ENCODE assay signal across 8 cellular contexts in the genomic region with DNA sequence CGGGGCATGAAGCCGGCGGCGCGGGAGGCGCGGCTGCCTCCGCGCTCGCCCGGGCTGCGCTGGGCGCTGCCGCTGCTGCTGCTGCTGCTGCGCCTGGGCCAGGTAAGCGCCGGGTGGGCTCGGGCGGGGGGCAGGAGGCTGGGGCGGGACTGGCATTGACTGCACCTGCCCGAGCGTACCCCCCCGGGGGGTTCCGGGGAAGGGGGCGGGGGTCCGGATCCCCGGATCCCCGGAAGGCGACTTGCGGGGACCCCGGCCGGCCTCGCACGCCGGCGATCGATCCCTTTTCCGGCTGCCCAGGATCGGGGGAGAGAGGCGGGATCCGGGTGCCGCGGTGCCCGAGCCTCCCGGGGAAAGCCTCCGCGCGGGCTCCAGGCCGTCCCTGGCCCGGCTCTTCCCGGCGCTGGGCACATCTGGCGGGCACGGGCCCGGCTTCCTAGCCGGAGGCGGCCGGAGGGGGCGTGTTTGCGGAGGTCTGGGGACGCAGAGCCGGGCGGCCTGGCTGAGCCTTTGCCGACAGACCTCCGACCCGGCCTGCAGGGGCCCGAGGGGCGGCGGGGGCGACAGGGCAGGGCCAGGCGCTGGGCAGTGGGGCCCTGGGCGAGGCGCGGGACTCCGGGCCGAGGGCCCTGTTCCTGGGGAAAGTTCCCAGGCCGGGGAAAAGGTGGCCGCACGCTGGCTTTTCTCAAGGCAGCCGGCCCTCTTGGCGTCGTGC. TPM values are rescaled to one million over a fixed set of nuclear protein-coding genes. Genes with fewer than 3 reads are reported as not detected.
DNase-seq lines count a peak whose midpoint lies in the region; ATAC-seq and TF ChIP-seq lines count a peak whose summit lies in the region.

No MANE protein-coding gene starts in this region.

- H4K91ac ChIP-seq in IMR-90 (ENCODE audit: insufficient read depth, low read depth, low read length) (peak overlapping the region; percentile 70; the same call in 1 of the 2 replicates), neuronal stem cell (ENCODE audit: low read depth, low read length, poor library complexity) (no peak overlapping the region)

- CTCF ChIA-PET in IMR-90 (lab: Yijun Ruan, JAX) = no interaction called here
- CTCF ChIA-PET in activated CD8-positive, alpha-beta memory T cell treated with anti-CD3 and anti-CD28 coated beads, Interleukin-2, amount 10 ng/mL, durations not matched to agents 7 days and 5 days (lab: Charles Lee) = interaction anchor here (3.0 kb wide), 1 partner anchor 127 kb away, joined by 16 read pairs; no protein-coding TSS in a partner anchor

- peak overlapping the region; percentile 85 for H2AK9ac ChIP-seq in IMR-90 (replicated peaks; ENCODE audit: low read depth, low read length, poor library complexity)

- H3K18ac ChIP-seq in IMR-90 (ENCODE audit: low read depth, low read length) = peak overlapping the region; percentile 36; the same call in 1 of the 2 replicates
- peak overlapping the region; percentile 93 for H3K18ac ChIP-seq in neuronal stem cell (ENCODE audit: low read length)

- peak overlapping the region; percentile 35; the same call in 1 of the 2 replicates for H2AK5ac ChIP-seq in IMR-90 (ENCODE audit: low read depth, low read length)
- H2AK5ac ChIP-seq in neuronal stem cell (ENCODE audit: low read depth, low read length) = peak overlapping the region; percentile 43

- H2BK120ac ChIP-seq in IMR-90 (ENCODE audit: low read depth, low read length) = no peak overlapping the region
- H2BK120ac ChIP-seq in neuronal stem cell (ENCODE audit: low read depth, low read length) = peak overlapping the region; percentile 90

- H3K14ac ChIP-seq in IMR-90 (replicated peaks; ENCODE audit: low read depth, low read length) (peak overlapping the region; percentile 80; the same call in 1 of the 2 replicates), neuronal stem cell (ENCODE audit: low read length) (peak overlapping the region; percentile 79)

- H3K4ac ChIP-seq in IMR-90 (ENCODE audit: low read depth, low read length) = peak overlapping the region; percentile 73
- no peak overlapping the region for H3K4ac ChIP-seq in neuronal stem cell (ENCODE audit: low read length)

- peaks cover 3% of the 10 kb centered on the region; the same call in 1 of the 2 replicates for H3K9me1 ChIP-seq in IMR-90 (ENCODE audit: insufficient read depth, low read length)

- H4K5ac ChIP-seq in IMR-90 (ENCODE audit: low read depth, low read length) = peak overlapping the region; percentile 42; the same call in 1 of the 2 replicates

- no TSS peak for BruUV-seq in IMR-90 (replicated peaks; lab: Mats Ljungman, UMichigan)

- H3K4me1 ChIP-seq in IMR-90 (ENCODE audit: control insufficient read depth, insufficient read depth, low read length) = peaks cover 19% of the 10 kb centered on the region
- peaks cover 14 to 19% of the 10 kb centered on the region in 2 donors for H3K4me1 ChIP-seq in neuronal stem cell (ENCODE audit: control insufficient read depth in 2 of 2, insufficient read depth in 1 of 2, low read depth in 1 of 2, low read length in 2 of 2)

- TF ChIP-seq RAD21 in IMR-90 (IDR thresholded peaks at IDR 0.05; ENCODE audit: low read length) = peak; percentile 23; the same call in 1 of the 2 replicates

- no peak overlapping the region for H2BK20ac ChIP-seq in IMR-90 (ENCODE audit: low read depth, low read length)

- H3K9me3 Mint-ChIP-seq in activated CD8-positive, alpha-beta memory T cell treated with anti-CD3 and anti-CD28 coated beads, Interleukin-2, amount 10 ng/mL, durations not matched to agents 7 days and 5 days (ENCODE audit: low read depth) = no peaks in the 10 kb centered on the region

- H4K20me1 ChIP-seq in IMR-90 (ENCODE audit: insufficient read depth, low read length) = no peaks in the 10 kb centered on the region; the same call in 1 of the 2 replicates

- H3K56ac ChIP-seq in IMR-90 (ENCODE audit: extremely low read depth, insufficient read depth, low read length) = 0 out of 2 replicates have a peak overlapping the region, but pooled peaks have one; percentile 35

- H3K36me3 Mint-ChIP-seq in activated CD8-positive, alpha-beta memory T cell treated with anti-CD3 and anti-CD28 coated beads, Interleukin-2, amount 10 ng/mL, durations not matched to agents 7 days and 5 days = peaks cover 26% of the 10 kb centered on the region

- H3K4me1 Mint-ChIP-seq in activated CD8-positive, alpha-beta memory T cell treated with anti-CD3 and anti-CD28 coated beads, Interleukin-2, amount 10 ng/mL, durations not matched to agents 7 days and 5 days = peaks cover 34% of the 10 kb centered on the region

- H4K8ac ChIP-seq in IMR-90 (ENCODE audit: low read depth in 2 of 2, low read length in 2 of 2) (peak overlapping the region; percentile 58 to 59; a peak in 2 of 4 replicates), neuronal stem cell (ENCODE audit: low read depth, low read length) (no peak overlapping the region)

- ATAC-seq in GM21529 (IDR thresholded peaks at IDR 0.05; ENCODE audit: unreplicated experiment) = peak; percentile 54
- peak; percentile 62 for ATAC-seq in IMR-90 (ENCODE audit: low read depth)
- ATAC-seq in activated CD8-positive, alpha-beta memory T cell treated with anti-CD3 and anti-CD28 coated beads, Interleukin-2, amount 10 ng/mL, durations not matched to agents 7 days and 5 days = peak; percentile 70

- H2BK5ac ChIP-seq in IMR-90 (ENCODE audit: low read depth, low read length, poor library complexity, severe bottlenecking) (peak overlapping the region; percentile 71), neuronal stem cell (ENCODE audit: low read length) (peak overlapping the region; percentile 62)

- no peak overlapping the region for H2BK15ac ChIP-seq in IMR-90 (ENCODE audit: low read depth, low read length)
- peak overlapping the region; percentile 44 for H2BK15ac ChIP-seq in neuronal stem cell (ENCODE audit: low read length)

- H3K27ac ChIP-seq in IMR-90 (ENCODE audit: insufficient read depth, low read length) (peak overlapping the region; percentile 4), neuronal stem cell (replicated peaks; ENCODE audit: low read length) (peak overlapping the region; percentile 73)

- H3K27me3 ChIP-seq in IMR-90 (ENCODE audit: control insufficient read depth, insufficient read depth, low read length) (no peaks in the 10 kb centered on the region), neuronal stem cell (ENCODE audit: control insufficient read depth in 3 of 3, insufficient read depth in 3 of 3, low read depth in 1 of 3, low read length in 3 of 3) (no peaks in the 10 kb centered on the region)

- H3K4me2 ChIP-seq in IMR-90 (ENCODE audit: low read depth, low read length) = peak overlapping the region; percentile 96
- H3K4me2 ChIP-seq in neuronal stem cell (ENCODE audit: insufficient read depth, low read length, poor library complexity, severe bottlenecking) = peak overlapping the region; percentile 67

- H3K23ac ChIP-seq in IMR-90 (ENCODE audit: low read depth, low read length) (peak overlapping the region; percentile 88), neuronal stem cell (ENCODE audit: low read depth, low read length, poor library complexity) (peak overlapping the region; percentile 50)

- H2AFZ ChIP-seq in IMR-90 (replicated peaks; ENCODE audit: low read length, poor library complexity) (peak overlapping the region; percentile 89), neuronal stem cell (ENCODE audit: low read length) (peak overlapping the region; percentile 96)

- POLR2A ChIA-PET in IMR-90 (lab: Charles Lee; ENCODE audit: unreplicated experiment) = no interaction called here

- H3K9me3 ChIP-seq in IMR-90 (ENCODE audit: control insufficient read depth, insufficient read depth, low read length) = no peaks in the 10 kb centered on the region
- no peaks in the 10 kb centered on the region for H3K9me3 ChIP-seq in neuronal stem cell (replicated peaks in 1 of 2; ENCODE audit: control insufficient read depth in 2 of 2, insufficient read depth in 1 of 2, low read depth in 1 of 2, low read length in 2 of 2)

- H3K9ac ChIP-seq in IMR-90 (ENCODE audit: low read depth, low read length) (peak overlapping the region; percentile 79), neuronal stem cell (ENCODE audit: low read depth, low read length, poor library complexity) (peak overlapping the region; percentile 89)

- 0% methylated on average over 14 of the region's 82 CpGs; no CpG with 5 or more reads in 1 of the 2 experiments for WGBS in IMR-90 (ENCODE audit: extremely low coverage in 2 of 2, insufficient read length in 1 of 2), 2 experiments
- WGBS in neuronal stem cell (ENCODE audit: extremely low coverage in 2 of 2, insufficient read length in 2 of 2, insufficient replicate concordance in 1 of 2), 2 donors = no CpG with 5 or more reads among the region's 82 CpGs

- peak overlapping the region; percentile 96 for H3K4me3 ChIP-seq in IMR-90 (ENCODE audit: insufficient read depth, low read depth, low read length)
- peak overlapping the region; percentile 65 to 71 for H3K4me3 ChIP-seq in foreskin fibroblast (ENCODE audit: low read depth in 1 of 2, low read length in 2 of 2)
- peak overlapping the region; percentile 67 to 94 for H3K4me3 ChIP-seq in neuronal stem cell (ENCODE audit: low read length in 2 of 2)

- TF ChIP-seq CTCF in IMR-90 (conservative IDR thresholded peaks at IDR 0.05; ENCODE audit: low read depth, low read length) (peak; percentile 23; the same call in 1 of the 2 replicates), foreskin fibroblast (IDR thresholded peaks at IDR 0.05; ENCODE audit: low read depth, low read length) (no peak)

- H3K79me1 ChIP-seq in IMR-90 (ENCODE audit: low read depth in 1 of 2, low read length in 2 of 2) = peaks cover 22 to 41% of the 10 kb centered on the region in 2 experiments; a peak in 2 of 4 replicates
- H3K79me1 ChIP-seq in neuronal stem cell (ENCODE audit: low read depth, low read length) = peaks cover 2% of the 10 kb centered on the region

- dilution Hi-C loops in IMR-90 (cut with HindIII; ENCODE audit: low sequenced_read_pairs, unreplicated experiment) = no loop called here

- no peak overlapping the region for H2BK12ac ChIP-seq in neuronal stem cell (ENCODE audit: low read length)

- no peaks in the 10 kb centered on the region for H3K36me3 ChIP-seq in IMR-90 (ENCODE audit: control insufficient read depth, insufficient read depth, low read length)
- peaks cover 0 to 1% of the 10 kb centered on the region in 2 donors for H3K36me3 ChIP-seq in neuronal stem cell (replicated peaks in 1 of 2; ENCODE audit: control insufficient read depth in 2 of 2, insufficient read depth in 2 of 2, low read length in 2 of 2)

- intact Hi-C loops in IMR-90 (cut with micrococcal nuclease) = loop anchor here (1.0 to 2.0 kb wide), 2 partner anchors 42 to 129 kb away; no protein-coding TSS in a partner anchor

- peak; percentile 68 for DNase-seq in DMS 273 (lab: John Stamatoyannopoulos, UW; ENCODE audit: unreplicated experiment)
- no peak for DNase-seq in DMS 273 treated with DMSO at 0.1 percent for 48 hours (lab: John Stamatoyannopoulos, UW)
- peak; percentile 40 for DNase-seq in IMR-90
- peak; percentile 55 for DNase-seq in activated CD8-positive, alpha-beta memory T cell treated with anti-CD3 and anti-CD28 coated beads, Interleukin-2, amount 10 ng/mL, durations not matched to agents 7 days and 5 days
- DNase-seq in foreskin fibroblast = peak; percentile 30 to 79
- DNase-seq in neuronal stem cell (ENCODE audit: low spot score) = peak; percentile 54
- no peak for DNase-seq in SW 1271 (lab: John Stamatoyannopoulos, UW)

- peaks cover 8% of the 10 kb centered on the region for H3K27me3 Mint-ChIP-seq in activated CD8-positive, alpha-beta memory T cell treated with anti-CD3 and anti-CD28 coated beads, Interleukin-2, amount 10 ng/mL, durations not matched to agents 7 days and 5 days

- TF ChIP-seq POLR2A in IMR-90 (IDR thresholded peaks at IDR 0.05; ENCODE audit: low read depth, low read length) = no peak

- peak overlapping the region; percentile 92 for H3K27ac Mint-ChIP-seq in activated CD8-positive, alpha-beta memory T cell treated with anti-CD3 and anti-CD28 coated beads, Interleukin-2, amount 10 ng/mL, durations not matched to agents 7 days and 5 days

- H3K4me3 Mint-ChIP-seq in activated CD8-positive, alpha-beta memory T cell treated with anti-CD3 and anti-CD28 coated beads, Interleukin-2, amount 10 ng/mL, durations not matched to agents 7 days and 5 days = peak overlapping the region; percentile 97

- in situ Hi-C loops in IMR-90 (cut with MboI; ENCODE audit: low sequenced_read_pairs) = no loop called here

RNA-seq across cellular contexts. Expression of a gene that starts 0.7 kb away (rescaled TPM):
- 13.6 and 14.9 TPM in 2 replicates for total RNA-seq in IMR-90 (2012; rRNA removed)
- polyA plus RNA-seq in IMR-90 (2012; rRNA removed) = 5.3 and 5.6 TPM in 2 replicates
- 2.2 and 2.4 TPM in 2 replicates for polyA plus RNA-seq in IMR-90 (2012; cell fraction: cytosol; rRNA removed)
- polyA plus RNA-seq in IMR-90 (2012; cell fraction: nucleus; rRNA removed; ENCODE audit: low replicate concordance) = 3.4 and 6.7 TPM in 2 replicates
- 10 to 100 TPM; 74.3 to 80.5 TPM for total RNA-seq in activated CD8-positive, alpha-beta memory T cell treated with anti-CD3 and anti-CD28 coated beads, Interleukin-2, amount 10 ng/mL, durations not matched to agents 7 days and 5 days
- 12.6 TPM for polyA plus RNA-seq in neuronal stem cell (2013, experiment 1 of 2)
- 12.9 TPM for polyA plus RNA-seq in neuronal stem cell (2013, experiment 2 of 2)

Comparison
In these comparisons a context has a peak if more than half of its experiments do, and no peak if none do; other contexts are left out.
1. DNase-seq: peak in DMS 273 (single experiment), IMR-90 (single experiment), activated CD8-positive, alpha-beta memory T cell treated with anti-CD3 and anti-CD28 coated beads, Interleukin-2, amount 10 ng/mL, durations not matched to agents 7 days and 5 days (single experiment), foreskin fibroblast (2 of 2) and neuronal stem cell (single experiment); none in DMS 273 treated with DMSO at 0.1 percent for 48 hours (single experiment) and SW 1271 (0 of 2).
2. Peak in every context shown above with its lines, with median percentiles within 50 percentile points of each other: ATAC-seq and H3K4me3 ChIP-seq.